In genomic region chr16:4940719-4941118, GRCh38 we compare ENCODE assay signal across 18 cellular contexts. TPM values are rescaled to one million over a fixed set of nuclear protein-coding genes. Genes with fewer than 3 reads are reported as not detected.
"Had no signal": no experiment of that assay in that cellular context is flagged by ENCODE, and none has a peak within 500 bp of the region (broad histone marks: within the 10 kb centered on the region; RNA-seq: fewer than 3 reads in every experiment).

No MANE protein-coding gene starts in this region.

- H3K27me3 ChIP-seq: right atrium auricular region had no signal

- H3K4me3 ChIP-seq: right atrium auricular region, skin epidermis, tibial artery had no signal

- H3K36me3 ChIP-seq: right atrium auricular region, tibial artery had no signal

- H3K9me3 ChIP-seq: right atrium auricular region, tibial artery had no signal

- H3K36me3 Mint-ChIP-seq: memory B cell; natural killer cell; stimulated activated naive B cell treated with anti-CD40 and anti-IgM and Interleukin-4, amounts not matched to agents 10 μg/mL and 1 μg/mL and 100 μg/mL, for 72 hours had no signal

- H3K4me3 Mint-ChIP-seq: activated T-helper 1 cell treated with anti-CD3 and anti-CD28 coated beads, Interleukin-12 subunit alpha, Interleukin-12 subunit beta, Interleukin-2, Interleukin-4 antibody, amounts not matched to agents 30 ng/mL and 10 ng/mL and 1 ng/mL, durations not matched to agents 14 hours and 24 hours and 36 hours; memory B cell; natural killer cell; stimulated activated naive B cell treated with anti-CD40 and anti-IgM and Interleukin-4, amounts not matched to agents 10 μg/mL and 1 μg/mL and 100 μg/mL, for 72 hours had no signal

- DNase-seq: activated CD4-positive, alpha-beta T cell treated with anti-CD3 and anti-CD28 coated beads, Interleukin-2, amount 50 U/mL, for 1 hour; activated CD8-positive, alpha-beta memory T cell treated with anti-CD3 and anti-CD28 coated beads for 24 hours; activated naive CD4-positive, alpha-beta T cell; aorta; cortex of kidney; effector CD4-positive, alpha-beta T cell; foreskin melanocyte; kidney glomerular epithelial cell; left ventricle myocardium superior; natural killer cell; stimulated activated CD4-positive, alpha-beta T cell treated with anti-CD3 and anti-CD28 coated beads, Interleukin-15, amount 100 ng/mL, for 24 hours; stimulated activated CD4-positive, alpha-beta T cell treated with anti-CD3 and anti-CD28 coated beads, Interleukin-4, amount 100 ng/mL, for 1 hour; stimulated activated naive B cell treated with anti-CD40 and anti-IgM and Interleukin-4, amounts not matched to agents 10 μg/mL and 1 μg/mL and 100 μg/mL, for 72 hours; tibial artery had no signal

- H3K27ac Mint-ChIP-seq: activated T-helper 1 cell treated with anti-CD3 and anti-CD28 coated beads, Interleukin-12 subunit alpha, Interleukin-12 subunit beta, Interleukin-2, Interleukin-4 antibody, amounts not matched to agents 30 ng/mL and 10 ng/mL and 1 ng/mL, durations not matched to agents 14 hours and 24 hours and 36 hours; memory B cell; natural killer cell; stimulated activated naive B cell treated with anti-CD40 and anti-IgM and Interleukin-4, amounts not matched to agents 10 μg/mL and 1 μg/mL and 100 μg/mL, for 72 hours had no signal

- ATAC-seq: left ventricle myocardium superior; natural killer cell; stimulated activated naive B cell treated with anti-CD40 and anti-IgM and Interleukin-4, amounts not matched to agents 10 μg/mL and 1 μg/mL and 100 μg/mL, for 72 hours had no signal

- H3K9me3 Mint-ChIP-seq: activated T-helper 1 cell treated with anti-CD3 and anti-CD28 coated beads, Interleukin-12 subunit alpha, Interleukin-12 subunit beta, Interleukin-2, Interleukin-4 antibody, amounts not matched to agents 30 ng/mL and 10 ng/mL and 1 ng/mL, durations not matched to agents 14 hours and 24 hours and 36 hours; memory B cell; natural killer cell; stimulated activated naive B cell treated with anti-CD40 and anti-IgM and Interleukin-4, amounts not matched to agents 10 μg/mL and 1 μg/mL and 100 μg/mL, for 72 hours had no signal

- H3K27ac ChIP-seq: right atrium auricular region, skin epidermis had no signal

RNA-seq across cellular contexts. Expression of gene PPL, which starts 3.8 kb away (rescaled TPM):
- total RNA-seq: activated T-helper 1 cell treated with anti-CD3 and anti-CD28 coated beads, Interleukin-12 subunit alpha, Interleukin-12 subunit beta, Interleukin-2, Interleukin-4 antibody, amounts not matched to agents 30 ng/mL and 10 ng/mL and 1 ng/mL, durations not matched to agents 14 hours and 24 hours and 36 hours; natural killer cell had no signal

RNA-seq across cellular contexts. Expression of gene SEC14L5, which starts 17.4 kb away (rescaled TPM):
- total RNA-seq: activated T-helper 1 cell treated with anti-CD3 and anti-CD28 coated beads, Interleukin-12 subunit alpha, Interleukin-12 subunit beta, Interleukin-2, Interleukin-4 antibody, amounts not matched to agents 30 ng/mL and 10 ng/mL and 1 ng/mL, durations not matched to agents 14 hours and 24 hours and 36 hours had no signal
